In genomic region chr5:156109317-156110023, GRCh38 we compare ENCODE assay signal across 1 cellular context.
TF ChIP-seq lines count a peak whose summit lies in the region.

No MANE protein-coding gene starts in this region.

TF ChIP-seq in GM23338, 12 proteins besides CTCF, POLR2A, EP300 and RAD21:
- TF ChIP-seq ZNF462 (CRISPR knock-in tag; IDR thresholded peaks at IDR 0.05): no peak
- TF ChIP-seq STAT1 (IDR thresholded peaks at IDR 0.05; ENCODE audit: unreplicated experiment): no peak
